ENCODE assay signal across 16 cellular contexts in genomic region chr15:57114070-57114469, GRCh38.
A peak's percentile ranks its signal among the peaks of the same experiment; 100 is the strongest.
DNase-seq lines count a peak whose midpoint lies in the region; ATAC-seq and TF ChIP-seq lines count a peak whose summit lies in the region.
"Had no signal": no experiment of that assay in that cellular context is flagged by ENCODE, and none has a peak within 500 bp of the region (broad histone marks: within the 10 kb centered on the region; RNA-seq: fewer than 3 reads in every experiment).

No MANE protein-coding gene starts in this region.

- H3K27ac ChIP-seq in left ventricle myocardium inferior (replicated peaks) (no peak overlapping the region), fibroblast of lung (ENCODE audit: insufficient read depth, low read length) (no peak overlapping the region), thyroid gland (no peak overlapping the region)

- peaks cover 15% of the 10 kb centered on the region for H3K4me1 Mint-ChIP-seq in activated CD4-positive, alpha-beta memory T cell treated with anti-CD3 and anti-CD28 coated beads, Interleukin-2, amount 10 ng/mL, durations not matched to agents 7 days and 5 days

- no peaks in the 10 kb centered on the region for H3K79me2 ChIP-seq in fibroblast of lung (ENCODE audit: control insufficient read depth, insufficient read depth, low read length)

- no peak for DNase-seq in Right ventricle myocardium superior
- DNase-seq in left ventricle myocardium inferior: no peak
- peak; percentile 42 for DNase-seq in NCI-H226
- peak; percentile 51 to 57 for DNase-seq in fibroblast of lung (ENCODE audit: low read depth in 2 of 2)
- peak; percentile 7 to 8 for DNase-seq in thyroid gland
- no peak for DNase-seq in NCI-H1694 (lab: John Stamatoyannopoulos, UW)
- no peak for DNase-seq in activated CD4-positive, alpha-beta memory T cell treated with anti-CD3 and anti-CD28 coated beads, Interleukin-2, amount 10 ng/mL, durations not matched to agents 7 days and 5 days
- DNase-seq: activated CD4-positive, CD25-positive, alpha-beta regulatory T cell; aorta; hippocampal formation; mesendoderm; NCI-H510A; SIG-M5; stimulated activated CD4-positive, alpha-beta T cell treated with anti-CD3 and anti-CD28 coated beads, Interleukin-4, amount 100 ng/mL, for 24 hours had no signal

- no peaks in the 10 kb centered on the region for H3K9me3 ChIP-seq in left ventricle myocardium inferior (replicated peaks)
- no peaks in the 10 kb centered on the region for H3K9me3 ChIP-seq in fibroblast of lung (ENCODE audit: control insufficient read depth, insufficient read depth, low read depth, low read length)
- no peaks in the 10 kb centered on the region for H3K9me3 ChIP-seq in thyroid gland

- H2AFZ ChIP-seq in fibroblast of lung (ENCODE audit: low read length): no peak overlapping the region

- H3K4me3 ChIP-seq in left ventricle myocardium inferior (no peak overlapping the region), fibroblast of lung (replicated peaks in 1 of 4; ENCODE audit: control extremely low read depth in 1 of 4, insufficient read depth in 1 of 4, low read depth in 3 of 4, low read length in 4 of 4) (no peak overlapping the region), thyroid gland (replicated peaks in 1 of 3) (no peak overlapping the region)

- H3K9ac ChIP-seq in fibroblast of lung (ENCODE audit: insufficient read depth, low read length): no peak overlapping the region

- CTCF ChIA-PET in activated CD4-positive, alpha-beta memory T cell treated with anti-CD3 and anti-CD28 coated beads, Interleukin-2, amount 10 ng/mL, durations not matched to agents 7 days and 5 days (lab: Charles Lee): no interaction called here

- no peaks in the 10 kb centered on the region for H4K20me1 ChIP-seq in fibroblast of lung (ENCODE audit: control insufficient read depth, extremely low read depth, insufficient read depth, low read length)

- no peak overlapping the region for H3K4me2 ChIP-seq in fibroblast of lung (ENCODE audit: extremely low read depth, insufficient read depth, low read length)

- H3K36me3 ChIP-seq in left ventricle myocardium inferior: no peaks in the 10 kb centered on the region
- H3K36me3 ChIP-seq in fibroblast of lung (ENCODE audit: control insufficient read depth, insufficient read depth, low read length): no peaks in the 10 kb centered on the region
- H3K36me3 ChIP-seq in thyroid gland: no peaks in the 10 kb centered on the region

- no peaks in the 10 kb centered on the region for H3K36me3 Mint-ChIP-seq in activated CD4-positive, alpha-beta memory T cell treated with anti-CD3 and anti-CD28 coated beads, Interleukin-2, amount 10 ng/mL, durations not matched to agents 7 days and 5 days (ENCODE audit: low read depth)

- H3K4me3 Mint-ChIP-seq in activated CD4-positive, alpha-beta memory T cell treated with anti-CD3 and anti-CD28 coated beads, Interleukin-2, amount 10 ng/mL, durations not matched to agents 7 days and 5 days: no peak overlapping the region
- H3K4me3 Mint-ChIP-seq: stimulated activated naive CD8-positive, alpha-beta T cell treated with anti-CD3 and anti-CD28 coated beads, Interleukin-15, Interleukin-2, amounts not matched to agents 100 ng/mL and 50 ng/mL, for 24 hours had no signal

- TF ChIP-seq POLR2A in thyroid gland (IDR thresholded peaks at IDR 0.05): no peak

- POLR2A ChIA-PET in activated CD4-positive, alpha-beta memory T cell treated with anti-CD3 and anti-CD28 coated beads, Interleukin-2, amount 10 ng/mL, durations not matched to agents 7 days and 5 days (lab: Charles Lee): no interaction called here

- 58 to 61% methylated on average over 3 of the region's 3 CpGs for WGBS in thyroid gland, 2 donors

- no peaks in the 10 kb centered on the region for H3K27me3 ChIP-seq in left ventricle myocardium inferior (ENCODE audit: low read depth)
- H3K27me3 ChIP-seq in fibroblast of lung (ENCODE audit: control insufficient read depth, insufficient read depth, low read length): no peaks in the 10 kb centered on the region
- no peaks in the 10 kb centered on the region for H3K27me3 ChIP-seq in thyroid gland

- H3K9me3 Mint-ChIP-seq in activated CD4-positive, alpha-beta memory T cell treated with anti-CD3 and anti-CD28 coated beads, Interleukin-2, amount 10 ng/mL, durations not matched to agents 7 days and 5 days: no peaks in the 10 kb centered on the region
- H3K9me3 Mint-ChIP-seq: stimulated activated naive CD8-positive, alpha-beta T cell treated with anti-CD3 and anti-CD28 coated beads, Interleukin-15, Interleukin-2, amounts not matched to agents 100 ng/mL and 50 ng/mL, for 24 hours had no signal

- no peaks in the 10 kb centered on the region for H3K27me3 Mint-ChIP-seq in activated CD4-positive, alpha-beta memory T cell treated with anti-CD3 and anti-CD28 coated beads, Interleukin-2, amount 10 ng/mL, durations not matched to agents 7 days and 5 days
- H3K27me3 Mint-ChIP-seq: stimulated activated naive CD8-positive, alpha-beta T cell treated with anti-CD3 and anti-CD28 coated beads, Interleukin-15, Interleukin-2, amounts not matched to agents 100 ng/mL and 50 ng/mL, for 24 hours had no signal

- ATAC-seq in Right ventricle myocardium superior (ENCODE audit: poor library complexity) (peak; percentile 21), HG02973 (IDR thresholded peaks at IDR 0.05; ENCODE audit: unreplicated experiment) (no peak)

- H3K4me1 ChIP-seq in left ventricle myocardium inferior (peaks cover 46% of the 10 kb centered on the region), fibroblast of lung (ENCODE audit: control insufficient read depth, extremely low read depth, insufficient read depth, low read length) (peaks cover 8% of the 10 kb centered on the region), thyroid gland (peaks cover 6% of the 10 kb centered on the region in 2 donors)

- no peak for TF ChIP-seq CTCF in left ventricle myocardium inferior (IDR thresholded peaks at IDR 0.05; ENCODE audit: borderline replicate concordance)
- no peak for TF ChIP-seq CTCF in fibroblast of lung (conservative IDR thresholded peaks at IDR 0.05 in 1 of 2, IDR thresholded peaks at IDR 0.05 in 1 of 2; ENCODE audit: low read depth in 1 of 2, low read length in 2 of 2)
- TF ChIP-seq CTCF in thyroid gland (IDR thresholded peaks at IDR 0.05): no peak

- intact Hi-C loops in Right ventricle myocardium superior (cut with DNase I): no loop called here
- intact Hi-C loops in left ventricle myocardium inferior (cut with micrococcal nuclease): no loop called here
- intact Hi-C loops in thyroid gland (cut with DNase I): no loop called here

- no peak overlapping the region for H3K27ac Mint-ChIP-seq in activated CD4-positive, alpha-beta memory T cell treated with anti-CD3 and anti-CD28 coated beads, Interleukin-2, amount 10 ng/mL, durations not matched to agents 7 days and 5 days
- H3K27ac Mint-ChIP-seq: stimulated activated naive CD8-positive, alpha-beta T cell treated with anti-CD3 and anti-CD28 coated beads, Interleukin-15, Interleukin-2, amounts not matched to agents 100 ng/mL and 50 ng/mL, for 24 hours had no signal

Comparison
In these comparisons a context has a peak if more than half of its experiments do, and no peak if none do; other contexts are left out.
1. DNase-seq: peak in NCI-H226 (single experiment), fibroblast of lung (2 of 2) and thyroid gland (2 of 2); none in Right ventricle myocardium superior (single experiment), left ventricle myocardium inferior (single experiment), NCI-H1694 (single experiment) and activated CD4-positive, alpha-beta memory T cell treated with anti-CD3 and anti-CD28 coated beads, Interleukin-2, amount 10 ng/mL, durations not matched to agents 7 days and 5 days (single experiment).